In the genomic region with DNA sequence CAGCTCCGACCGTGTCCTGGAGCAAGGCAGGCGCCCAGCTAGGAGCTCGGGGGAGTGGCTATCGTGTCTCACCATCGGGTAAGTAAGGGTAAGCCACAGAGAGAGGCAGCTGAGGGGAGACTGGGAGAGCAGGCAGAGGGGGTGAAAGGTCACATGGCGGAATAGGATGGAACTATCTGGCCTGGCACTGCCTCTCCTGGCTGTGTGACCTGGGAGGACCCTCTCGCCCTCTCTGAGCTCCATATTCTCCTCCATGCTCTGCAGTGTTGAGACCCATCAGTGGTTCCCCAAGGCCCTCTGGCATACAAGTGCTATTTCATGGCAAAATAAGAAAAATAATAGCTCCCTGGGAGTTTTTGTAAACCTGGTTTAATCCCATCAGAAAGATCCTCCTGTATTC, we compare ENCODE assay signal across 2 cellular contexts.
TF ChIP-seq lines count a peak whose summit lies in the region.

No MANE protein-coding gene starts in this region.

TF ChIP-seq in K562, 482 proteins besides CTCF, POLR2A, EP300 and RAD21:
- peak; percentile 46 for TF ChIP-seq ZFP36 (IDR thresholded peaks at IDR 0.05; ENCODE audit: low read depth, low read length, partially characterized antibody)
- TF ChIP-seq RBM25 (IDR thresholded peaks at IDR 0.05; ENCODE audit: low read depth, low read length, severe bottlenecking) = peak; percentile 19
- no peak for TF ChIP-seq HDAC3 (IDR thresholded peaks at IDR 0.05; ENCODE audit: borderline replicate concordance, partially characterized antibody)
- TF ChIP-seq SAFB (IDR thresholded peaks at IDR 0.05; ENCODE audit: borderline replicate concordance, low read depth, low read length) = no peak
- TF ChIP-seq, protein P1, sequence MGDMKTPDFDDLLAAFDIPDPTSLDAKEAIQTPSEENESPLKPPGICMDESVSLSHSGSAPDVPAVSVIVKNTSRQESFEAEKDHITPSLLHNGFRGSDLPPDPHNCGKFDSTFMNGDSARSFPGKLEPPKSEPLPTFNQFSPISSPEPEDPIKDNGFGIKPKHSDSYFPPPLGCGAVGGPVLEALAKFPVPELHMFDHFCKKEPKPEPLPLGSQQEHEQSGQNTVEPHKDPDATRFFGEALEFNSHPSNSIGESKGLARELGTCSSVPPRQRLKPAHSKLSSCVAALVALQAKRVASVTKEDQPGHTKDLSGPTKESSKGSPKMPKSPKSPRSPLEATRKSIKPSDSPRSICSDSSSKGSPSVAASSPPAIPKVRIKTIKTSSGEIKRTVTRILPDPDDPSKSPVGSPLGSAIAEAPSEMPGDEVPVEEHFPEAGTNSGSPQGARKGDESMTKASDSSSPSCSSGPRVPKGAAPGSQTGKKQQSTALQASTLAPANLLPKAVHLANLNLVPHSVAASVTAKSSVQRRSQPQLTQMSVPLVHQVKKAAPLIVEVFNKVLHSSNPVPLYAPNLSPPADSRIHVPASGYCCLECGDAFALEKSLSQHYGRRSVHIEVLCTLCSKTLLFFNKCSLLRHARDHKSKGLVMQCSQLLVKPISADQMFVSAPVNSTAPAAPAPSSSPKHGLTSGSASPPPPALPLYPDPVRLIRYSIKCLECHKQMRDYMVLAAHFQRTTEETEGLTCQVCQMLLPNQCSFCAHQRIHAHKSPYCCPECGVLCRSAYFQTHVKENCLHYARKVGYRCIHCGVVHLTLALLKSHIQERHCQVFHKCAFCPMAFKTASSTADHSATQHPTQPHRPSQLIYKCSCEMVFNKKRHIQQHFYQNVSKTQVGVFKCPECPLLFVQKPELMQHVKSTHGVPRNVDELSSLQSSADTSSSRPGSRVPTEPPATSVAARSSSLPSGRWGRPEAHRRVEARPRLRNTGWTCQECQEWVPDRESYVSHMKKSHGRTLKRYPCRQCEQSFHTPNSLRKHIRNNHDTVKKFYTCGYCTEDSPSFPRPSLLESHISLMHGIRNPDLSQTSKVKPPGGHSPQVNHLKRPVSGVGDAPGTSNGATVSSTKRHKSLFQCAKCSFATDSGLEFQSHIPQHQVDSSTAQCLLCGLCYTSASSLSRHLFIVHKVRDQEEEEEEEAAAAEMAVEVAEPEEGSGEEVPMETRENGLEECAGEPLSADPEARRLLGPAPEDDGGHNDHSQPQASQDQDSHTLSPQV (IDR thresholded peaks at IDR 0.05) = no peak
- no peak for TF ChIP-seq HMG20A (CRISPR knock-in tag; conservative IDR thresholded peaks at IDR 0.05)
- no peak for TF ChIP-seq KLF6 (CRISPR knock-in tag; IDR thresholded peaks at IDR 0.05; ENCODE audit: borderline replicate concordance)
- no peak for TF ChIP-seq BCL6 (CRISPR knock-in tag; IDR thresholded peaks at IDR 0.05)
TF ChIP-seq in K562: peak in this region for 2.

TF ChIP-seq in H1, 55 proteins besides CTCF, POLR2A, EP300 and RAD21:
- TF ChIP-seq TCF12 (IDR thresholded peaks at IDR 0.05; ENCODE audit: low read depth, low read length) (no peak), KDM1A (IDR thresholded peaks at IDR 0.05; ENCODE audit: borderline replicate concordance, low read length) (no peak), TAF1 (IDR thresholded peaks at IDR 0.05; ENCODE audit: low read depth, low read length) (no peak), RBBP5 (IDR thresholded peaks at IDR 0.05; ENCODE audit: borderline replicate concordance, low read depth, low read length) (no peak), KDM4A (IDR thresholded peaks at IDR 0.05; ENCODE audit: low read depth, low read length, severe bottlenecking) (no peak), BRCA1 (IDR thresholded peaks at IDR 0.05; ENCODE audit: low read depth, low read length) (no peak), POU5F1 (IDR thresholded peaks at IDR 0.05; ENCODE audit: low read depth, low read length) (no peak), ZNF274 (IDR thresholded peaks at IDR 0.05; ENCODE audit: borderline replicate concordance, extremely low read depth, low read length) (no peak), CBX5 (IDR thresholded peaks at IDR 0.05; ENCODE audit: low read depth, low read length) (no peak), POLR2AphosphoS5 (IDR thresholded peaks at IDR 0.05; ENCODE audit: low read depth, low read length) (no peak), CREB1 (IDR thresholded peaks at IDR 0.05) (no peak), TAF7 (optimal IDR thresholded peaks at IDR 0.05; ENCODE audit: borderline replicate concordance, low read depth, low read length) (no peak), RXRA (IDR thresholded peaks at IDR 0.05; ENCODE audit: insufficient read depth, low read depth, low read length) (no peak)
- TF ChIP-seq, protein P2, sequence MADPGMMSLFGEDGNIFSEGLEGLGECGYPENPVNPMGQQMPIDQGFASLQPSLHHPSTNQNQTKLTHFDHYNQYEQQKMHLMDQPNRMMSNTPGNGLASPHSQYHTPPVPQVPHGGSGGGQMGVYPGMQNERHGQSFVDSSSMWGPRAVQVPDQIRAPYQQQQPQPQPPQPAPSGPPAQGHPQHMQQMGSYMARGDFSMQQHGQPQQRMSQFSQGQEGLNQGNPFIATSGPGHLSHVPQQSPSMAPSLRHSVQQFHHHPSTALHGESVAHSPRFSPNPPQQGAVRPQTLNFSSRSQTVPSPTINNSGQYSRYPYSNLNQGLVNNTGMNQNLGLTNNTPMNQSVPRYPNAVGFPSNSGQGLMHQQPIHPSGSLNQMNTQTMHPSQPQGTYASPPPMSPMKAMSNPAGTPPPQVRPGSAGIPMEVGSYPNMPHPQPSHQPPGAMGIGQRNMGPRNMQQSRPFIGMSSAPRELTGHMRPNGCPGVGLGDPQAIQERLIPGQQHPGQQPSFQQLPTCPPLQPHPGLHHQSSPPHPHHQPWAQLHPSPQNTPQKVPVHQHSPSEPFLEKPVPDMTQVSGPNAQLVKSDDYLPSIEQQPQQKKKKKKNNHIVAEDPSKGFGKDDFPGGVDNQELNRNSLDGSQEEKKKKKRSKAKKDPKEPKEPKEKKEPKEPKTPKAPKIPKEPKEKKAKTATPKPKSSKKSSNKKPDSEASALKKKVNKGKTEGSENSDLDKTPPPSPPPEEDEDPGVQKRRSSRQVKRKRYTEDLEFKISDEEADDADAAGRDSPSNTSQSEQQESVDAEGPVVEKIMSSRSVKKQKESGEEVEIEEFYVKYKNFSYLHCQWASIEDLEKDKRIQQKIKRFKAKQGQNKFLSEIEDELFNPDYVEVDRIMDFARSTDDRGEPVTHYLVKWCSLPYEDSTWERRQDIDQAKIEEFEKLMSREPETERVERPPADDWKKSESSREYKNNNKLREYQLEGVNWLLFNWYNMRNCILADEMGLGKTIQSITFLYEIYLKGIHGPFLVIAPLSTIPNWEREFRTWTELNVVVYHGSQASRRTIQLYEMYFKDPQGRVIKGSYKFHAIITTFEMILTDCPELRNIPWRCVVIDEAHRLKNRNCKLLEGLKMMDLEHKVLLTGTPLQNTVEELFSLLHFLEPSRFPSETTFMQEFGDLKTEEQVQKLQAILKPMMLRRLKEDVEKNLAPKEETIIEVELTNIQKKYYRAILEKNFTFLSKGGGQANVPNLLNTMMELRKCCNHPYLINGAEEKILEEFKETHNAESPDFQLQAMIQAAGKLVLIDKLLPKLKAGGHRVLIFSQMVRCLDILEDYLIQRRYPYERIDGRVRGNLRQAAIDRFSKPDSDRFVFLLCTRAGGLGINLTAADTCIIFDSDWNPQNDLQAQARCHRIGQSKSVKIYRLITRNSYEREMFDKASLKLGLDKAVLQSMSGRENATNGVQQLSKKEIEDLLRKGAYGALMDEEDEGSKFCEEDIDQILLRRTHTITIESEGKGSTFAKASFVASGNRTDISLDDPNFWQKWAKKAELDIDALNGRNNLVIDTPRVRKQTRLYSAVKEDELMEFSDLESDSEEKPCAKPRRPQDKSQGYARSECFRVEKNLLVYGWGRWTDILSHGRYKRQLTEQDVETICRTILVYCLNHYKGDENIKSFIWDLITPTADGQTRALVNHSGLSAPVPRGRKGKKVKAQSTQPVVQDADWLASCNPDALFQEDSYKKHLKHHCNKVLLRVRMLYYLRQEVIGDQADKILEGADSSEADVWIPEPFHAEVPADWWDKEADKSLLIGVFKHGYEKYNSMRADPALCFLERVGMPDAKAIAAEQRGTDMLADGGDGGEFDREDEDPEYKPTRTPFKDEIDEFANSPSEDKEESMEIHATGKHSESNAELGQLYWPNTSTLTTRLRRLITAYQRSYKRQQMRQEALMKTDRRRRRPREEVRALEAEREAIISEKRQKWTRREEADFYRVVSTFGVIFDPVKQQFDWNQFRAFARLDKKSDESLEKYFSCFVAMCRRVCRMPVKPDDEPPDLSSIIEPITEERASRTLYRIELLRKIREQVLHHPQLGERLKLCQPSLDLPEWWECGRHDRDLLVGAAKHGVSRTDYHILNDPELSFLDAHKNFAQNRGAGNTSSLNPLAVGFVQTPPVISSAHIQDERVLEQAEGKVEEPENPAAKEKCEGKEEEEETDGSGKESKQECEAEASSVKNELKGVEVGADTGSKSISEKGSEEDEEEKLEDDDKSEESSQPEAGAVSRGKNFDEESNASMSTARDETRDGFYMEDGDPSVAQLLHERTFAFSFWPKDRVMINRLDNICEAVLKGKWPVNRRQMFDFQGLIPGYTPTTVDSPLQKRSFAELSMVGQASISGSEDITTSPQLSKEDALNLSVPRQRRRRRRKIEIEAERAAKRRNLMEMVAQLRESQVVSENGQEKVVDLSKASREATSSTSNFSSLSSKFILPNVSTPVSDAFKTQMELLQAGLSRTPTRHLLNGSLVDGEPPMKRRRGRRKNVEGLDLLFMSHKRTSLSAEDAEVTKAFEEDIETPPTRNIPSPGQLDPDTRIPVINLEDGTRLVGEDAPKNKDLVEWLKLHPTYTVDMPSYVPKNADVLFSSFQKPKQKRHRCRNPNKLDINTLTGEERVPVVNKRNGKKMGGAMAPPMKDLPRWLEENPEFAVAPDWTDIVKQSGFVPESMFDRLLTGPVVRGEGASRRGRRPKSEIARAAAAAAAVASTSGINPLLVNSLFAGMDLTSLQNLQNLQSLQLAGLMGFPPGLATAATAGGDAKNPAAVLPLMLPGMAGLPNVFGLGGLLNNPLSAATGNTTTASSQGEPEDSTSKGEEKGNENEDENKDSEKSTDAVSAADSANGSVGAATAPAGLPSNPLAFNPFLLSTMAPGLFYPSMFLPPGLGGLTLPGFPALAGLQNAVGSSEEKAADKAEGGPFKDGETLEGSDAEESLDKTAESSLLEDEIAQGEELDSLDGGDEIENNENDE (IDR thresholded peaks at IDR 0.05; ENCODE audit: insufficient replicate concordance, low read length) = no peak
- TF ChIP-seq, protein P3, sequence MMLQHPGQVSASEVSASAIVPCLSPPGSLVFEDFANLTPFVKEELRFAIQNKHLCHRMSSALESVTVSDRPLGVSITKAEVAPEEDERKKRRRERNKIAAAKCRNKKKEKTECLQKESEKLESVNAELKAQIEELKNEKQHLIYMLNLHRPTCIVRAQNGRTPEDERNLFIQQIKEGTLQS (IDR thresholded peaks at IDR 0.05; ENCODE audit: insufficient read depth, low read depth, low read length) = no peak
